17 cellular contexts compared by ENCODE assay signal in genomic region chr7:106018566-106019338, GRCh38.
"Had no signal": no experiment of that assay in that cellular context is flagged by ENCODE, and none has a peak within 500 bp of the region (broad histone marks: within the 10 kb centered on the region; RNA-seq: fewer than 3 reads in every experiment).

No MANE protein-coding gene starts in this region.

- H3K4me3 Mint-ChIP-seq: activated naive CD8-positive, alpha-beta T cell; memory B cell; neural crest cell had no signal

- H3K36me3 ChIP-seq: breast epithelium, esophagus muscularis mucosa, pancreas, stomach, thoracic aorta had no signal

- H3K4me3 ChIP-seq: breast epithelium, dorsolateral prefrontal cortex, esophagus muscularis mucosa, pancreas, skin epidermis, stomach, thoracic aorta had no signal

- H3K9me3 ChIP-seq: breast epithelium, esophagus muscularis mucosa, pancreas, stomach, thoracic aorta had no signal

- H3K27me3 Mint-ChIP-seq: activated naive CD8-positive, alpha-beta T cell had no signal

- H3K27me3 ChIP-seq: breast epithelium, esophagus muscularis mucosa, foreskin keratinocyte, pancreas, stomach had no signal

- FAIRE-seq: pancreas had no signal

- H3K9me3 Mint-ChIP-seq: memory B cell, neural crest cell had no signal

- H3K4me1 ChIP-seq: breast epithelium, foreskin keratinocyte, pancreas had no signal

- H3K27ac ChIP-seq: breast epithelium, dorsolateral prefrontal cortex, esophagus muscularis mucosa, foreskin keratinocyte, pancreas, skin epidermis, stomach, thoracic aorta had no signal

- DNase-seq: activated CD4-positive, alpha-beta T cell treated with anti-CD3 and anti-CD28 coated beads, Interleukin-2, amount 50 U/mL, for 4 hours; activated T-cell treated with anti-CD3 and anti-CD28 coated beads, Interleukin-2, amount 50 U/mL, for 1 hour; amygdala; dorsolateral prefrontal cortex; foreskin keratinocyte; head of caudate nucleus; islet precursor cell; pancreas; stomach had no signal

- H3K36me3 Mint-ChIP-seq: activated naive CD8-positive, alpha-beta T cell; memory B cell had no signal

- H3K27ac Mint-ChIP-seq: activated naive CD8-positive, alpha-beta T cell; memory B cell had no signal

- ATAC-seq: foreskin keratinocyte, left lobe of liver, pancreas had no signal
